In the genomic region with DNA sequence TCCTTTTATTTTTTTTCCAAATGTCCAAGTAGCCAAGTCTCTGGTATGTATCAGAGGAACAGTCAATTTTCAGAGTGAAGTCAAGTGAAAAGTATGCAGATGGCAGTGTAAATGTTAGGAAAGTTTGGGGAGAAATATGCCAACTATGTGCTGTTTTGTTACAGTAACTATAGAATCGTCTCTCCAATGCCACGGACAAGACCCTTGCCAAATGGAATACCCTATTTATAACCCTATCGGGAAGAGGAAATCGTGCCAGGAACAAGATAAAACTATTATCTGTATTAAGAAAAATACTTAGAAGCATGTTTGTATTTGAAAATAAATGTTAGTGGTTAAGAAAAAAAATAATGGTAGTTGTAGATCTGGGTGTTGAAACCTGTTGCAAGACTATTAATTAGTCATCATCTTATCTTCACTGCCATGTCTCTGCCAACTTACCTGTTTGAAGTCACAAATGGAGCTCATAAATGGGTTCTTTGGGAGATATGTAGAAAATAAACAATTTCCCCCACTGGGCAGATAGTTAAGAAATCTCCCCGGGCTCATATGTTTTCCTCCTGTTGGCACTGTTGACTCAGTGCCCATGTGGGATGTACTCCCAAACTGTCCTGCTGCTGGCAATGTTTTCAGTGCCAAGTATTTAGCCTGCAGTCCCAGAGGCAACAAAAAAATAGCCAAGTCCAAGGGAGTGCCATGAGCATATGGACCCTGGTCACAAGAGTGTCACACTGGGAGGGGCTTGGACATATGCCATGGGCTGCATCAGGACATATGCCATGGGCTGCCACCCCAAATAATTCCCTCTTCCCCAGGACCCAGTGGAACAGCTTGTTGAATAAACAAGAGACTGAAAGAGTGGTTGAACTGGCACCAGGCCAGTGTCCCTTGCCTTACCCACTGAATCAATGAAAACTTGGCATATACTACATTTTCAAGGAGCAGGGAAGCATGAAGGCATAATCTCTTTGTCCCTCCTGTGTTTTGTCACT, we compare ENCODE assay signal across 8 cellular contexts.
DNase-seq lines count a peak whose midpoint lies in the region; ATAC-seq and TF ChIP-seq lines count a peak whose summit lies in the region.

No MANE protein-coding gene starts in this region.

- H3K27ac ChIP-seq in AG04450 (ENCODE audit: low read depth, low read length) = peak overlapping the region; percentile 65

- POLR2A ChIA-PET in AG04450 (lab: Yijun Ruan, JAX) = no interaction called here

- in situ Hi-C loops in T47D (cut with HindIII; ENCODE audit: low pct_unique_long_range_greater_than_20kb, low sequenced_read_pairs) = no loop called here

- H3K9me3 ChIP-seq in AG04450 (ENCODE audit: control insufficient read depth, insufficient read depth, low read length) = no peaks in the 10 kb centered on the region

- CTCF ChIA-PET in AG04450 (lab: Charles Lee) = no interaction called here

- ATAC-seq in HG03469 (IDR thresholded peaks at IDR 0.05; ENCODE audit: unreplicated experiment) (no peak), HG02884 (IDR thresholded peaks at IDR 0.05; ENCODE audit: unreplicated experiment) (no peak)

- TF ChIP-seq CTCF in AG04450 (IDR thresholded peaks at IDR 0.05; ENCODE audit: low read depth, low read length) (no peak), GM10266 (IDR thresholded peaks at IDR 0.05; ENCODE audit: control insufficient read depth, insufficient read depth, low read depth, missing control alignments) (no peak)

- DNase-seq in AG04450 (ENCODE audit: low read depth, low spot score) = peak; percentile 63
- peak; percentile 91 for DNase-seq in NCI-H1105 (lab: John Stamatoyannopoulos, UW)
- peak; percentile 21 to 95 for DNase-seq in T47D (ENCODE audit: low read depth in 1 of 2, low spot score in 1 of 2)
- DNase-seq in lung microvascular endothelial cell (ENCODE audit: low read depth in 2 of 2) = peak; percentile 1 to 66
- DNase-seq in stimulated activated CD4-positive, alpha-beta T cell treated with anti-CD3 and anti-CD28 coated beads, Interleukin-4, amount 100 ng/mL, for 1 hour = no peak
- no peak for DNase-seq in GM10266 (ENCODE audit: extremely low spot score)

- H3K27me3 ChIP-seq in AG04450 (ENCODE audit: control insufficient read depth, insufficient read depth, low read length) = no peaks in the 10 kb centered on the region

- H3K4me3 ChIP-seq in AG04450 (ENCODE audit: low read depth, low read length) = no peak overlapping the region

Comparison
In these comparisons a context has a peak if more than half of its experiments do, and no peak if none do; other contexts are left out.
1. DNase-seq: peak in AG04450 (single experiment), NCI-H1105 (single experiment), T47D (2 of 2) and lung microvascular endothelial cell (2 of 2); none in stimulated activated CD4-positive, alpha-beta T cell treated with anti-CD3 and anti-CD28 coated beads, Interleukin-4, amount 100 ng/mL, for 1 hour (single experiment) and GM10266 (single experiment).